Comparison of ENCODE assay signal across 33 cellular contexts in the genomic region with DNA sequence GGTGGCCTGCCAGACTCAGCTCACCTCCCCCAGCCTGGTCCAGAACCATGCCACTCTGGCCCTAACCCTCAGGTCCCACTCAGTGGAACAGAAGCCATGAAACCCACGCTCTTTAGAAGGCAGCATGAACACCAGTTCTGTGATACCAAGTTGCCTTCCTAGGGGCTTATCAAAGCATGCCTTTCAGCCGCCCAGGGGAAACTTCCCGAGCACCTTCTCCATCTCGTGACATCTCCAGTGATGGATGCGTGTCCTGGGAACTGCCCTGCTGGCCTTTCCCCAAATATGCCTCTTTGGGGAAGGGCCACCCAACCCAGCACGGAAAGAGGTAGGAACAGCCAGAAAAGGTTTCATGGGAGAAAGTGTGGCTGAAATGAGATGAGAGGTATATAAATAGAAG. TPM values are rescaled to one million over a fixed set of nuclear protein-coding genes. Genes with fewer than 3 reads are reported as not detected.
"Had no signal": no experiment of that assay in that cellular context is flagged by ENCODE, and none has a peak within 500 bp of the region (broad histone marks: within the 10 kb centered on the region; RNA-seq: fewer than 3 reads in every experiment).

No MANE protein-coding gene starts in this region.

- H3K27me3 Mint-ChIP-seq: central memory CD8-positive, alpha-beta T cell; stimulated activated naive CD8-positive, alpha-beta T cell treated with anti-CD3 and anti-CD28 coated beads, Interleukin-15, Interleukin-2, amounts not matched to agents 100 ng/mL and 50 ng/mL, for 24 hours had no signal

- H3K9me3 Mint-ChIP-seq: central memory CD8-positive, alpha-beta T cell; endodermal cell; nephron; stimulated activated naive B cell treated with anti-CD40 and anti-IgM and Interleukin-4, amounts not matched to agents 10 μg/mL and 1 μg/mL and 100 μg/mL, for 72 hours; stimulated activated naive CD8-positive, alpha-beta T cell treated with anti-CD3 and anti-CD28 coated beads, Interleukin-15, Interleukin-2, amounts not matched to agents 100 ng/mL and 50 ng/mL, for 24 hours had no signal

- DNase-seq: cortex of kidney; effector CD8-positive, alpha-beta T cell; endodermal cell; foreskin fibroblast; gastrocnemius medialis; left cardiac atrium; left lung; mesenchymal stem cell; midbrain; naive thymus-derived CD4-positive, alpha-beta T cell; occipital lobe; ovary; posterior cingulate gyrus; psoas muscle; sigmoid colon; stimulated activated CD4-positive, alpha-beta T cell treated with anti-CD3 and anti-CD28 coated beads, Interleukin-4, amount 100 ng/mL, for 4 hours; stimulated activated naive B cell treated with anti-CD40 and anti-IgM and Interleukin-4, amounts not matched to agents 10 μg/mL and 1 μg/mL and 100 μg/mL, for 72 hours; transverse colon had no signal

- H3K9me3 ChIP-seq: gastrocnemius medialis, left lung, ovary, psoas muscle, sigmoid colon, transverse colon had no signal

- H3K27me3 ChIP-seq: ovary, sigmoid colon, transverse colon had no signal

- H3K27ac Mint-ChIP-seq: endodermal cell; stimulated activated naive B cell treated with anti-CD40 and anti-IgM and Interleukin-4, amounts not matched to agents 10 μg/mL and 1 μg/mL and 100 μg/mL, for 72 hours; stimulated activated naive CD8-positive, alpha-beta T cell treated with anti-CD3 and anti-CD28 coated beads, Interleukin-15, Interleukin-2, amounts not matched to agents 100 ng/mL and 50 ng/mL, for 24 hours had no signal

- ATAC-seq: esophagus mucosa; gastrocnemius medialis; left cardiac atrium; left lung; naive thymus-derived CD4-positive, alpha-beta T cell; psoas muscle; right cardiac atrium; stimulated activated naive B cell treated with anti-CD40 and anti-IgM and Interleukin-4, amounts not matched to agents 10 μg/mL and 1 μg/mL and 100 μg/mL, for 72 hours had no signal

- H3K36me3 Mint-ChIP-seq: naive thymus-derived CD4-positive, alpha-beta T cell; stimulated activated naive B cell treated with anti-CD40 and anti-IgM and Interleukin-4, amounts not matched to agents 10 μg/mL and 1 μg/mL and 100 μg/mL, for 72 hours had no signal

- H3K4me3 Mint-ChIP-seq: central memory CD8-positive, alpha-beta T cell; endodermal cell; naive thymus-derived CD4-positive, alpha-beta T cell; nephron; stimulated activated naive B cell treated with anti-CD40 and anti-IgM and Interleukin-4, amounts not matched to agents 10 μg/mL and 1 μg/mL and 100 μg/mL, for 72 hours; stimulated activated naive CD8-positive, alpha-beta T cell treated with anti-CD3 and anti-CD28 coated beads, Interleukin-15, Interleukin-2, amounts not matched to agents 100 ng/mL and 50 ng/mL, for 24 hours had no signal

- H3K4me1 ChIP-seq: gastrocnemius medialis, psoas muscle, sigmoid colon, transverse colon had no signal

- H3K27ac ChIP-seq: epithelial cell of prostate, gastrocnemius medialis, left lung, ovary, psoas muscle, sigmoid colon, transverse colon had no signal

- H3K36me3 ChIP-seq: gastrocnemius medialis, left lung, ovary, sigmoid colon, transverse colon had no signal

- H3K4me3 ChIP-seq: gastrocnemius medialis, left lung, ovary, psoas muscle, sigmoid colon, transverse colon had no signal

RNA-seq across cellular contexts. Expression of a gene that starts 8.3 kb away (rescaled TPM):
- total RNA-seq: dermis microvascular lymphatic vessel endothelial cell, endodermal cell, esophagus mucosa, gastrocnemius medialis, glomerular endothelial cell, kidney epithelial cell, left cardiac atrium, left lung, lower leg skin, lung microvascular endothelial cell, mucosa of gallbladder, occipital lobe, ovary, psoas muscle, renal cortical epithelial cell, right cardiac atrium, sigmoid colon, skeletal muscle tissue, transverse colon, urinary bladder had no signal
- polyA plus RNA-seq: naive thymus-derived CD4-positive, alpha-beta T cell; psoas muscle; right cardiac atrium had no signal

RNA-seq across cellular contexts. Expression of a gene that starts 22.0 kb away (rescaled TPM):
- total RNA-seq: dermis microvascular lymphatic vessel endothelial cell, endodermal cell, esophagus mucosa, gastrocnemius medialis, glomerular endothelial cell, kidney epithelial cell, left cardiac atrium, left lung, lower leg skin, lung microvascular endothelial cell, mucosa of gallbladder, occipital lobe, ovary, psoas muscle, renal cortical epithelial cell, right cardiac atrium, sigmoid colon, skeletal muscle tissue, transverse colon, urinary bladder had no signal
- polyA plus RNA-seq: naive thymus-derived CD4-positive, alpha-beta T cell; ovary; psoas muscle; right cardiac atrium; sigmoid colon; urinary bladder had no signal
